In the genomic region with DNA sequence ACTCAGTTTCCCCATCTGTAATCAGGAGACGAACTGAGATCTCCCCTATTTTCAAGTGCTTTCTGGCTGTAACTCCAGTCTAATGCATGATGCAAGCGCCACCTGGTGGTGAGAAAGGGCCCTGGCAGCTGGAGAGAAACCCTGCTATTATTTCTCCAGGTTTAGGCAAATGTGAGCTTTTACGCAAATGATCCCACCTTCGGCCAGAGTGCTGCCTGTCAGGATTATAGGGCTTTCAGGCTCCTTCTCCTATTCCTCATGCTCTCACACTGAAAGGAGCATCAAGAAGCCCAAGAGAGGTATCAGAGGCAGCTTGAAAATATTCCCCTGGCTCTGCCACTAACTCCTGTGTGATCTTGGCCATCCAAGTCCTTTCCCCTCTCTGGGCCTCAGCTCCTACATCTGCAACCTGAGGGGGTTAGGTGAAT, we compare ENCODE assay signal across 8 cellular contexts.
DNase-seq lines count a peak whose midpoint lies in the region; ATAC-seq and TF ChIP-seq lines count a peak whose summit lies in the region.

No MANE protein-coding gene starts in this region.

- H3K36me3 ChIP-seq in cardiac muscle cell (no peaks in the 10 kb centered on the region), psoas muscle (ENCODE audit: insufficient read depth in 1 of 2, low read depth in 1 of 2) (no peaks in the 10 kb centered on the region), uterus (no peaks in the 10 kb centered on the region)

- H3K9me3 ChIP-seq in cardiac muscle cell (ENCODE audit: low read depth), result no peaks in the 10 kb centered on the region
- no peaks in the 10 kb centered on the region for H3K9me3 ChIP-seq in psoas muscle
- no peaks in the 10 kb centered on the region for H3K9me3 ChIP-seq in uterus

- POLR2A ChIA-PET in activated naive CD8-positive, alpha-beta T cell treated with anti-CD3 and anti-CD28 coated beads, Interleukin-2, amount 10 ng/mL, durations not matched to agents 7 days and 5 days (lab: Charles Lee), result no interaction called here

- DNase-seq in DMS79 treated with DMSO at 0.1 percent for 48 hours (lab: John Stamatoyannopoulos, UW) (peak; percentile 15), LHCN-M2 (ENCODE audit: low read depth) (peak; percentile 53), cardiac muscle cell (ENCODE audit: low read depth in 1 of 2, low spot score in 1 of 2) (peak; percentile 69 to 80), psoas muscle (peak; percentile 70 to 81), uterus (peak; percentile 71 to 73)
- DNase-seq in activated naive CD8-positive, alpha-beta T cell treated with anti-CD3 and anti-CD28 coated beads, Interleukin-2, amount 10 ng/mL, durations not matched to agents 7 days and 5 days, result peak; percentile 62

- H3K27ac ChIP-seq in cardiac muscle cell (no peak overlapping the region), psoas muscle (no peak overlapping the region), uterus (no peak overlapping the region)

- H3K4me1 ChIP-seq in cardiac muscle cell (ENCODE audit: low read depth), result no peaks in the 10 kb centered on the region
- H3K4me1 ChIP-seq in psoas muscle, result no peaks in the 10 kb centered on the region
- H3K4me1 ChIP-seq in uterus, result no peaks in the 10 kb centered on the region

- WGBS in psoas muscle, 3 donors, result 2 to 5% (median 5%) methylated on average over 4 of the region's 4 CpGs

- H3K27me3 ChIP-seq in cardiac muscle cell, result no peaks in the 10 kb centered on the region
- H3K27me3 ChIP-seq in psoas muscle (ENCODE audit: insufficient read depth in 3 of 3, low read length in 2 of 3), result no peaks in the 10 kb centered on the region
- no peaks in the 10 kb centered on the region for H3K27me3 ChIP-seq in uterus

- H3K4me3 ChIP-seq in cardiac muscle cell (no peak overlapping the region), psoas muscle (no peak overlapping the region), uterus (no peak overlapping the region)

- peaks cover 4% of the 10 kb centered on the region for H3K27me3 Mint-ChIP-seq in activated naive CD8-positive, alpha-beta T cell treated with anti-CD3 and anti-CD28 coated beads, Interleukin-2, amount 10 ng/mL, durations not matched to agents 7 days and 5 days

- intact Hi-C loops in psoas muscle (cut with DNase I), result loop anchor here (1.0 to 10.0 kb wide), 4 partner anchors 156 to 276 kb away; no protein-coding TSS in a partner anchor
- intact Hi-C loops in uterus (cut with DNase I; ENCODE audit: low total_unique reads), result no loop called here

- no peak overlapping the region for H3K27ac Mint-ChIP-seq in activated naive CD8-positive, alpha-beta T cell treated with anti-CD3 and anti-CD28 coated beads, Interleukin-2, amount 10 ng/mL, durations not matched to agents 7 days and 5 days

- ATAC-seq in SK-N-SH treated with all-trans-retinoic acid at 6 μM for 48 hours (peak; percentile 91), psoas muscle (peak; percentile 63 to 78 (median 66)), GM21723 (IDR thresholded peaks at IDR 0.05; ENCODE audit: unreplicated experiment) (no peak)
- no peak for ATAC-seq in activated naive CD8-positive, alpha-beta T cell treated with anti-CD3 and anti-CD28 coated beads, Interleukin-2, amount 10 ng/mL, durations not matched to agents 7 days and 5 days (ENCODE audit: low read depth)

- no peak for TF ChIP-seq POLR2A in uterus (IDR thresholded peaks at IDR 0.05)

- H3K9me3 Mint-ChIP-seq in activated naive CD8-positive, alpha-beta T cell treated with anti-CD3 and anti-CD28 coated beads, Interleukin-2, amount 10 ng/mL, durations not matched to agents 7 days and 5 days, result no peaks in the 10 kb centered on the region

- no peaks in the 10 kb centered on the region for H3K36me3 Mint-ChIP-seq in activated naive CD8-positive, alpha-beta T cell treated with anti-CD3 and anti-CD28 coated beads, Interleukin-2, amount 10 ng/mL, durations not matched to agents 7 days and 5 days

- H3K4me1 Mint-ChIP-seq in activated naive CD8-positive, alpha-beta T cell treated with anti-CD3 and anti-CD28 coated beads, Interleukin-2, amount 10 ng/mL, durations not matched to agents 7 days and 5 days, result no peaks in the 10 kb centered on the region

- no peak overlapping the region for H3K4me3 Mint-ChIP-seq in activated naive CD8-positive, alpha-beta T cell treated with anti-CD3 and anti-CD28 coated beads, Interleukin-2, amount 10 ng/mL, durations not matched to agents 7 days and 5 days

- TF ChIP-seq CTCF in cardiac muscle cell (IDR thresholded peaks at IDR 0.05; ENCODE audit: low read depth, low read length) (peak; percentile 98), psoas muscle (IDR thresholded peaks at IDR 0.05) (peak; percentile 99), uterus (IDR thresholded peaks at IDR 0.05) (peak; percentile 82 to 93 (median 86))

TF ChIP-seq in SK-N-SH treated with all-trans-retinoic acid at 6 μM for 48 hours, 23 proteins besides CTCF, POLR2A, EP300 and RAD21:
- TF ChIP-seq PATZ1 (CRISPR knock-in tag; IDR thresholded peaks at IDR 0.05; ENCODE audit: borderline replicate concordance) (no peak), ZNF8 (CRISPR knock-in tag; IDR thresholded peaks at IDR 0.05) (no peak), CREB5 (CRISPR knock-in tag; IDR thresholded peaks at IDR 0.05; ENCODE audit: low read depth) (no peak), RARB (CRISPR knock-in tag; IDR thresholded peaks at IDR 0.05) (no peak), PPARA (CRISPR knock-in tag; IDR thresholded peaks at IDR 0.05; ENCODE audit: borderline replicate concordance) (no peak), BACH2 (CRISPR knock-in tag; IDR thresholded peaks at IDR 0.05; ENCODE audit: borderline replicate concordance) (no peak), ARNTL (CRISPR knock-in tag; IDR thresholded peaks at IDR 0.05; ENCODE audit: borderline replicate concordance, low read depth) (no peak), TOX (CRISPR knock-in tag; IDR thresholded peaks at IDR 0.05; ENCODE audit: borderline replicate concordance) (no peak)
- TF ChIP-seq, protein P1, sequence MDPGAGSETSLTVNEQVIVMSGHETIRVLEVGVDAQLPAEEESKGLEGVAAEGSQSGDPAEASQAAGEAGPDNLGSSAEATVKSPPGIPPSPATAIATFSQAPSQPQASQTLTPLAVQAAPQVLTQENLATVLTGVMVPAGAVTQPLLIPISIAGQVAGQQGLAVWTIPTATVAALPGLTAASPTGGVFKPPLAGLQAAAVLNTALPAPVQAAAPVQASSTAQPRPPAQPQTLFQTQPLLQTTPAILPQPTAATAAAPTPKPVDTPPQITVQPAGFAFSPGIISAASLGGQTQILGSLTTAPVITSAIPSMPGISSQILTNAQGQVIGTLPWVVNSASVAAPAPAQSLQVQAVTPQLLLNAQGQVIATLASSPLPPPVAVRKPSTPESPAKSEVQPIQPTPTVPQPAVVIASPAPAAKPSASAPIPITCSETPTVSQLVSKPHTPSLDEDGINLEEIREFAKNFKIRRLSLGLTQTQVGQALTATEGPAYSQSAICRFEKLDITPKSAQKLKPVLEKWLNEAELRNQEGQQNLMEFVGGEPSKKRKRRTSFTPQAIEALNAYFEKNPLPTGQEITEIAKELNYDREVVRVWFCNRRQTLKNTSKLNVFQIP (CRISPR knock-in tag; IDR thresholded peaks at IDR 0.05; ENCODE audit: borderline replicate concordance, low read depth), result no peak
- TF ChIP-seq, protein P2, sequence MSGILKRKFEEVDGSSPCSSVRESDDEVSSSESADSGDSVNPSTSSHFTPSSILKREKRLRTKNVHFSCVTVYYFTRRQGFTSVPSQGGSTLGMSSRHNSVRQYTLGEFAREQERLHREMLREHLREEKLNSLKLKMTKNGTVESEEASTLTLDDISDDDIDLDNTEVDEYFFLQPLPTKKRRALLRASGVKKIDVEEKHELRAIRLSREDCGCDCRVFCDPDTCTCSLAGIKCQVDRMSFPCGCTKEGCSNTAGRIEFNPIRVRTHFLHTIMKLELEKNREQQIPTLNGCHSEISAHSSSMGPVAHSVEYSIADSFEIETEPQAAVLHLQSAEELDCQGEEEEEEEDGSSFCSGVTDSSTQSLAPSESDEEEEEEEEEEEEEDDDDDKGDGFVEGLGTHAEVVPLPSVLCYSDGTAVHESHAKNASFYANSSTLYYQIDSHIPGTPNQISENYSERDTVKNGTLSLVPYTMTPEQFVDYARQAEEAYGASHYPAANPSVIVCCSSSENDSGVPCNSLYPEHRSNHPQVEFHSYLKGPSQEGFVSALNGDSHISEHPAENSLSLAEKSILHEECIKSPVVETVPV (CRISPR knock-in tag; IDR thresholded peaks at IDR 0.05), result no peak

Comparison
In these comparisons a context has a peak if more than half of its experiments do, and no peak if none do; other contexts are left out.
1. DNase-seq: peak in every context shown above with its lines; median percentile 76 in psoas muscle; 74 in cardiac muscle cell; 72 in uterus; 62 in activated naive CD8-positive, alpha-beta T cell treated with anti-CD3 and anti-CD28 coated beads, Interleukin-2, amount 10 ng/mL, durations not matched to agents 7 days and 5 days; 53 in LHCN-M2; 15 in DMS79 treated with DMSO at 0.1 percent for 48 hours.
2. ATAC-seq: peak in SK-N-SH treated with all-trans-retinoic acid at 6 μM for 48 hours (single experiment) and psoas muscle (4 of 4); none in activated naive CD8-positive, alpha-beta T cell treated with anti-CD3 and anti-CD28 coated beads, Interleukin-2, amount 10 ng/mL, durations not matched to agents 7 days and 5 days (single experiment) and GM21723 (single experiment).
3. Peak in every context shown above with its lines, with median percentiles within 50 percentile points of each other: CTCF ChIP-seq.